8 cellular contexts compared by ENCODE assay signal in genomic region chr3:57227204-57227929, GRCh38. TPM values are rescaled to one million over a fixed set of nuclear protein-coding genes. Genes with fewer than 3 reads are reported as not detected.
DNase-seq lines count a peak whose midpoint lies in the region; ATAC-seq and TF ChIP-seq lines count a peak whose summit lies in the region.

Gene APPL1, plus strand, starts transcription at chr3:57227729. Its CDS starts 155 bp downstream, at chr3:57227884.

- 0 to 1% methylated on average over 70 to 71 of the region's 71 CpGs for WGBS in esophagus, 2 donors

- H3K4me1 Mint-ChIP-seq in activated T-cell treated with anti-CD3 and anti-CD28 coated beads, Interleukin-2, amount 50 U/mL, for 4 hours (ENCODE audit: low read depth), result peaks cover 25% of the 10 kb centered on the region

- H3K9me3 ChIP-seq in PC-9 (ENCODE audit: insufficient read depth, low read depth) (no peaks in the 10 kb centered on the region), esophagus (ENCODE audit: control insufficient read depth in 2 of 2, insufficient read depth in 1 of 2, low read depth in 1 of 2, low read length in 1 of 2) (no peaks in the 10 kb centered on the region), mucosa of stomach (ENCODE audit: control insufficient read depth, low read length) (no peaks in the 10 kb centered on the region)

- POLR2A ChIA-PET in PC-9 (lab: Charles Lee; ENCODE audit: unreplicated experiment), result no interaction called here

- H3K4me3 Mint-ChIP-seq in activated T-cell treated with anti-CD3 and anti-CD28 coated beads, Interleukin-2, amount 50 U/mL, for 4 hours, result peak within 1 kb of the TSS; percentile 90

- no peaks in the 10 kb centered on the region for H3K27me3 ChIP-seq in PC-9 (ENCODE audit: insufficient read depth, low read depth)
- no peaks in the 10 kb centered on the region for H3K27me3 ChIP-seq in esophagus (ENCODE audit: control insufficient read depth in 1 of 2, insufficient read depth in 2 of 2, low read length in 2 of 2)
- H3K27me3 ChIP-seq in mucosa of stomach (ENCODE audit: control insufficient read depth, insufficient read depth, low read length), result no peaks in the 10 kb centered on the region

- no peak for TF ChIP-seq CTCF in PC-9 (conservative IDR thresholded peaks at IDR 0.05)

- H2AFZ ChIP-seq in PC-9, result peak within 1 kb of the TSS; percentile 80

- peaks cover 36% of the 10 kb centered on the region for H3K79me2 ChIP-seq in PC-9 (ENCODE audit: low read depth)

- H3K9ac ChIP-seq in mucosa of stomach (ENCODE audit: low read length), result peak within 1 kb of the TSS; percentile 85

- H3F3A ChIP-seq in PC-9 (ENCODE audit: insufficient read depth, low read depth), result peaks cover 24% of the 10 kb centered on the region

- H3K27me3 Mint-ChIP-seq in activated T-cell treated with anti-CD3 and anti-CD28 coated beads, Interleukin-2, amount 50 U/mL, for 4 hours (ENCODE audit: low read depth), result no peaks in the 10 kb centered on the region

- BruUV-seq in PC-9 (replicated peaks; lab: Mats Ljungman, UMichigan), result TSS peak; percentile 87

- no peaks in the 10 kb centered on the region for H3K9me3 Mint-ChIP-seq in activated T-cell treated with anti-CD3 and anti-CD28 coated beads, Interleukin-2, amount 50 U/mL, for 4 hours

- no peaks in the 10 kb centered on the region for H3K36me3 ChIP-seq in PC-9 (ENCODE audit: low read depth)
- no peaks in the 10 kb centered on the region for H3K36me3 ChIP-seq in esophagus (ENCODE audit: control insufficient read depth in 2 of 2, insufficient read depth in 2 of 2, low read length in 1 of 2)
- H3K36me3 ChIP-seq in mucosa of stomach (ENCODE audit: control insufficient read depth, insufficient read depth, low read length), result no peaks in the 10 kb centered on the region

- no peaks in the 10 kb centered on the region for H3K36me3 Mint-ChIP-seq in activated T-cell treated with anti-CD3 and anti-CD28 coated beads, Interleukin-2, amount 50 U/mL, for 4 hours (ENCODE audit: insufficient read depth)

- H3K4me3 ChIP-seq in PC-9 (peak within 1 kb of the TSS; percentile 66), esophagus (ENCODE audit: low read depth in 1 of 2, low read length in 2 of 2) (peak within 1 kb of the TSS; percentile 72 to 90), mucosa of stomach (ENCODE audit: low read length) (peak within 1 kb of the TSS; percentile 99)

- intact Hi-C loops in PC-9 (cut with micrococcal nuclease; ENCODE audit: unreplicated experiment), result loop anchor here (10.0 kb wide), 2 partner anchors 123 to 223 kb away; no protein-coding TSS in a partner anchor

- H3K4me1 ChIP-seq in PC-9 (replicated peaks; ENCODE audit: insufficient read depth), result peaks cover 27% of the 10 kb centered on the region
- no peaks in the 10 kb centered on the region for H3K4me1 ChIP-seq in esophagus (ENCODE audit: control insufficient read depth in 2 of 2, insufficient read depth in 2 of 2, low read length in 1 of 2)
- H3K4me1 ChIP-seq in mucosa of stomach (ENCODE audit: control insufficient read depth, insufficient read depth, low read length), result peaks cover 9% of the 10 kb centered on the region

- CTCF ChIA-PET in PC-9 (lab: Charles Lee), result interaction anchor here (0.6 kb wide), 1 partner anchor 9 kb away, joined by 13 read pairs; no protein-coding TSS in a partner anchor

- H3K27ac ChIP-seq in PC-9 (peak within 1 kb of the TSS; percentile 57), esophagus (ENCODE audit: low read depth in 2 of 2, low read length in 1 of 2) (peak within 1 kb of the TSS; percentile 89 to 96)

- peak; percentile 91 for ATAC-seq in GM21390 (IDR thresholded peaks at IDR 0.05; ENCODE audit: unreplicated experiment)
- peak; percentile 95 to 98 for ATAC-seq in activated T-cell treated with anti-CD3 and anti-CD28 coated beads, Interleukin-2, amount 50 U/mL, for 4 hours

- DNase-seq in DMS 273 treated with DMSO at 0.1 percent for 48 hours (lab: John Stamatoyannopoulos, UW), result peak; percentile 59
- peak in 72 of 76 experiments; percentile 3 to 91 (median 71) for DNase-seq in HUDEP-2 (lab: John Stamatoyannopoulos, UW; ENCODE audit: unreplicated experiment in 76 of 76)
- peak; percentile 78 to 97 for DNase-seq in PC-9
- DNase-seq in activated T-cell treated with anti-CD3 and anti-CD28 coated beads, Interleukin-2, amount 50 U/mL, for 4 hours, result peak; percentile 82
- peak; percentile 93 for DNase-seq in stimulated activated CD8-positive, alpha-beta memory T cell treated with anti-CD3 and anti-CD28 coated beads, Interleukin-4, amount 100 ng/mL, for 48 hours

- H3K4me2 ChIP-seq in PC-9, result peak within 1 kb of the TSS; percentile 84

- peaks cover 23% of the 10 kb centered on the region for H4K20me1 ChIP-seq in PC-9 (ENCODE audit: insufficient read depth)

- no peaks in the 10 kb centered on the region for H3K9me2 ChIP-seq in PC-9 (ENCODE audit: insufficient read depth)

RNA-seq across cellular contexts. Expression of gene APPL1, which starts in this region (rescaled TPM):
- total RNA-seq in PC-9 (2021), result 24.2 and 34.1 TPM in 2 replicates
- 10 to 100 TPM; 24.2 to 29.1 (median 26.2) TPM for total RNA-seq in activated T-cell treated with anti-CD3 and anti-CD28 coated beads, Interleukin-2, amount 50 U/mL, for 4 hours
- 10 to 100 TPM in 1 of 2 donors, 1 to 10 TPM in 1; 7.8 to 12.8 TPM for polyA plus RNA-seq in esophagus

Comparison
In these comparisons a context has a peak if more than half of its experiments do, and no peak if none do; other contexts are left out.
1. Peak in every context shown above with its lines: DNase-seq, ATAC-seq, H3K4me3 ChIP-seq and H3K27ac ChIP-seq.